ENCODE assay signal across 8 cellular contexts in genomic region chr4:169410839-169411770, GRCh38.
DNase-seq lines count a peak whose midpoint lies in the region; ATAC-seq, FAIRE-seq and TF ChIP-seq lines count a peak whose summit lies in the region.

No MANE protein-coding gene starts in this region.

- ATAC-seq in GM19328 (IDR thresholded peaks at IDR 0.05; ENCODE audit: unreplicated experiment), result peak; percentile 99
- peak; percentile 99 for ATAC-seq in HG03175 (IDR thresholded peaks at IDR 0.05; ENCODE audit: unreplicated experiment)

- H3K27ac ChIP-seq in neuronal stem cell (replicated peaks; ENCODE audit: low read length), result no peak overlapping the region

- no peak for TF ChIP-seq CTCF in cardiac fibroblast (IDR thresholded peaks at IDR 0.05; ENCODE audit: low read depth, low read length)

- no peak overlapping the region for H4K8ac ChIP-seq in neuronal stem cell (ENCODE audit: low read depth, low read length)

- no peak overlapping the region for H3K14ac ChIP-seq in neuronal stem cell (ENCODE audit: low read length)

- H3K23ac ChIP-seq in neuronal stem cell (ENCODE audit: low read depth, low read length, poor library complexity), result no peak overlapping the region

- no peak for FAIRE-seq in urothelium cell line (lab: Jason Lieb, UNC)

- H2BK120ac ChIP-seq in neuronal stem cell (ENCODE audit: low read depth, low read length), result no peak overlapping the region

- no peaks in the 10 kb centered on the region for H3K36me3 ChIP-seq in neuronal stem cell (replicated peaks in 1 of 2; ENCODE audit: control insufficient read depth in 2 of 2, insufficient read depth in 2 of 2, low read length in 2 of 2)

- H2AK5ac ChIP-seq in neuronal stem cell (ENCODE audit: low read depth, low read length), result no peak overlapping the region

- no peaks in the 10 kb centered on the region for H3K9me3 ChIP-seq in neuronal stem cell (replicated peaks in 1 of 2; ENCODE audit: control insufficient read depth in 2 of 2, insufficient read depth in 1 of 2, low read depth in 1 of 2, low read length in 2 of 2)

- H2BK15ac ChIP-seq in neuronal stem cell (ENCODE audit: low read length), result no peak overlapping the region

- H3K4me2 ChIP-seq in neuronal stem cell (ENCODE audit: insufficient read depth, low read length, poor library complexity, severe bottlenecking), result no peak overlapping the region

- H3K79me1 ChIP-seq in neuronal stem cell (ENCODE audit: low read depth, low read length), result no peaks in the 10 kb centered on the region

- no peak overlapping the region for H2BK5ac ChIP-seq in neuronal stem cell (ENCODE audit: low read length)

- no peak overlapping the region for H3K18ac ChIP-seq in neuronal stem cell (ENCODE audit: low read length)

- WGBS in neuronal stem cell (ENCODE audit: extremely low coverage in 2 of 2, insufficient read length in 2 of 2, insufficient replicate concordance in 1 of 2), 2 donors, result no CpG with 5 or more reads among the region's 12 CpGs

- peaks cover 4 to 10% of the 10 kb centered on the region in 2 donors for H3K4me1 ChIP-seq in neuronal stem cell (ENCODE audit: control insufficient read depth in 2 of 2, insufficient read depth in 1 of 2, low read depth in 1 of 2, low read length in 2 of 2)

- no peak overlapping the region for H3K9ac ChIP-seq in neuronal stem cell (ENCODE audit: low read depth, low read length, poor library complexity)

- H2AFZ ChIP-seq in neuronal stem cell (ENCODE audit: low read length), result peak overlapping the region; percentile 6

- no peaks in the 10 kb centered on the region for H3K27me3 ChIP-seq in neuronal stem cell (ENCODE audit: control insufficient read depth in 3 of 3, insufficient read depth in 3 of 3, low read depth in 1 of 3, low read length in 3 of 3)

- H2BK12ac ChIP-seq in neuronal stem cell (ENCODE audit: low read length), result no peak overlapping the region

- H3K4me3 ChIP-seq in cardiac fibroblast (replicated peaks in 1 of 2; ENCODE audit: low read depth in 2 of 2, low read length in 2 of 2) (no peak overlapping the region), neuronal stem cell (ENCODE audit: low read length in 2 of 2) (no peak overlapping the region)

- no peak overlapping the region for H4K91ac ChIP-seq in neuronal stem cell (ENCODE audit: low read depth, low read length, poor library complexity)

- no peak overlapping the region for H3K4ac ChIP-seq in neuronal stem cell (ENCODE audit: low read length)

- DNase-seq in DMS 273 treated with DMSO at 0.1 percent for 48 hours (lab: John Stamatoyannopoulos, UW) (peak; percentile 2), T-helper 1 cell (peak; percentile 7 to 91 (median 14)), cardiac fibroblast (ENCODE audit: low read depth in 2 of 2) (peak; percentile 64 to 77), neuronal stem cell (ENCODE audit: low spot score) (peak; percentile 11), NCI-H146 (lab: John Stamatoyannopoulos, UW) (no peak), urothelium cell line (ENCODE audit: low spot score) (no peak)

Comparison
In these comparisons a context has a peak if more than half of its experiments do, and no peak if none do; other contexts are left out.
1. DNase-seq: peak in DMS 273 treated with DMSO at 0.1 percent for 48 hours (single experiment), T-helper 1 cell (5 of 5), cardiac fibroblast (2 of 2) and neuronal stem cell (single experiment); none in NCI-H146 (single experiment) and urothelium cell line (single experiment).